ENCODE assay signal across 1 cellular context in genomic region chr17:45147102-45147580, GRCh38.
TF ChIP-seq lines count a peak whose summit lies in the region.

No MANE protein-coding gene starts in this region.

TF ChIP-seq in SK-N-SH, 30 proteins besides CTCF, POLR2A, EP300 and RAD21 (continued from another document):
- TF ChIP-seq TCF12 (IDR thresholded peaks at IDR 0.05) (no peak), GATA2 (CRISPR knock-in tag; IDR thresholded peaks at IDR 0.05) (no peak), SIN3A (IDR thresholded peaks at IDR 0.05; ENCODE audit: borderline replicate concordance, low read depth, low read length) (no peak), FOXJ3 (CRISPR knock-in tag; IDR thresholded peaks at IDR 0.05) (no peak), YY1 (IDR thresholded peaks at IDR 0.05; ENCODE audit: low read depth) (peak; percentile 80; the same call in 1 of the 2 replicates), TAF1 (IDR thresholded peaks at IDR 0.05; ENCODE audit: borderline replicate concordance, low read depth, low read length) (peak; percentile 80; the same call in 1 of the 2 replicates), MXI1 (IDR thresholded peaks at IDR 0.05; ENCODE audit: low read depth, low read length) (no peak), ELF1 (IDR thresholded peaks at IDR 0.05) (no peak), PBX3 (IDR thresholded peaks at IDR 0.05) (no peak; the same call in 1 of the 2 replicates), NFIC (IDR thresholded peaks at IDR 0.05; ENCODE audit: borderline replicate concordance) (no peak), RXRA (IDR thresholded peaks at IDR 0.05; ENCODE audit: borderline replicate concordance, low read depth) (no peak)
- TF ChIP-seq, protein P1, sequence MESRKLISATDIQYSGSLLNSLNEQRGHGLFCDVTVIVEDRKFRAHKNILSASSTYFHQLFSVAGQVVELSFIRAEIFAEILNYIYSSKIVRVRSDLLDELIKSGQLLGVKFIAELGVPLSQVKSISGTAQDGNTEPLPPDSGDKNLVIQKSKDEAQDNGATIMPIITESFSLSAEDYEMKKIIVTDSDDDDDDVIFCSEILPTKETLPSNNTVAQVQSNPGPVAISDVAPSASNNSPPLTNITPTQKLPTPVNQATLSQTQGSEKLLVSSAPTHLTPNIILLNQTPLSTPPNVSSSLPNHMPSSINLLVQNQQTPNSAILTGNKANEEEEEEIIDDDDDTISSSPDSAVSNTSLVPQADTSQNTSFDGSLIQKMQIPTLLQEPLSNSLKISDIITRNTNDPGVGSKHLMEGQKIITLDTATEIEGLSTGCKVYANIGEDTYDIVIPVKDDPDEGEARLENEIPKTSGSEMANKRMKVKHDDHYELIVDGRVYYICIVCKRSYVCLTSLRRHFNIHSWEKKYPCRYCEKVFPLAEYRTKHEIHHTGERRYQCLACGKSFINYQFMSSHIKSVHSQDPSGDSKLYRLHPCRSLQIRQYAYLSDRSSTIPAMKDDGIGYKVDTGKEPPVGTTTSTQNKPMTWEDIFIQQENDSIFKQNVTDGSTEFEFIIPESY (IDR thresholded peaks at IDR 0.05; ENCODE audit: borderline replicate concordance, low read depth) = no peak
- TF ChIP-seq, protein P2, sequence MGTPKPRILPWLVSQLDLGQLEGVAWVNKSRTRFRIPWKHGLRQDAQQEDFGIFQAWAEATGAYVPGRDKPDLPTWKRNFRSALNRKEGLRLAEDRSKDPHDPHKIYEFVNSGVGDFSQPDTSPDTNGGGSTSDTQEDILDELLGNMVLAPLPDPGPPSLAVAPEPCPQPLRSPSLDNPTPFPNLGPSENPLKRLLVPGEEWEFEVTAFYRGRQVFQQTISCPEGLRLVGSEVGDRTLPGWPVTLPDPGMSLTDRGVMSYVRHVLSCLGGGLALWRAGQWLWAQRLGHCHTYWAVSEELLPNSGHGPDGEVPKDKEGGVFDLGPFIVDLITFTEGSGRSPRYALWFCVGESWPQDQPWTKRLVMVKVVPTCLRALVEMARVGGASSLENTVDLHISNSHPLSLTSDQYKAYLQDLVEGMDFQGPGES (IDR thresholded peaks at IDR 0.05; ENCODE audit: low read depth, low read length) = no peak
- TF ChIP-seq, protein P3, sequence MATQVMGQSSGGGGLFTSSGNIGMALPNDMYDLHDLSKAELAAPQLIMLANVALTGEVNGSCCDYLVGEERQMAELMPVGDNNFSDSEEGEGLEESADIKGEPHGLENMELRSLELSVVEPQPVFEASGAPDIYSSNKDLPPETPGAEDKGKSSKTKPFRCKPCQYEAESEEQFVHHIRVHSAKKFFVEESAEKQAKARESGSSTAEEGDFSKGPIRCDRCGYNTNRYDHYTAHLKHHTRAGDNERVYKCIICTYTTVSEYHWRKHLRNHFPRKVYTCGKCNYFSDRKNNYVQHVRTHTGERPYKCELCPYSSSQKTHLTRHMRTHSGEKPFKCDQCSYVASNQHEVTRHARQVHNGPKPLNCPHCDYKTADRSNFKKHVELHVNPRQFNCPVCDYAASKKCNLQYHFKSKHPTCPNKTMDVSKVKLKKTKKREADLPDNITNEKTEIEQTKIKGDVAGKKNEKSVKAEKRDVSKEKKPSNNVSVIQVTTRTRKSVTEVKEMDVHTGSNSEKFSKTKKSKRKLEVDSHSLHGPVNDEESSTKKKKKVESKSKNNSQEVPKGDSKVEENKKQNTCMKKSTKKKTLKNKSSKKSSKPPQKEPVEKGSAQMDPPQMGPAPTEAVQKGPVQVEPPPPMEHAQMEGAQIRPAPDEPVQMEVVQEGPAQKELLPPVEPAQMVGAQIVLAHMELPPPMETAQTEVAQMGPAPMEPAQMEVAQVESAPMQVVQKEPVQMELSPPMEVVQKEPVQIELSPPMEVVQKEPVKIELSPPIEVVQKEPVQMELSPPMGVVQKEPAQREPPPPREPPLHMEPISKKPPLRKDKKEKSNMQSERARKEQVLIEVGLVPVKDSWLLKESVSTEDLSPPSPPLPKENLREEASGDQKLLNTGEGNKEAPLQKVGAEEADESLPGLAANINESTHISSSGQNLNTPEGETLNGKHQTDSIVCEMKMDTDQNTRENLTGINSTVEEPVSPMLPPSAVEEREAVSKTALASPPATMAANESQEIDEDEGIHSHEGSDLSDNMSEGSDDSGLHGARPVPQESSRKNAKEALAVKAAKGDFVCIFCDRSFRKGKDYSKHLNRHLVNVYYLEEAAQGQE (IDR thresholded peaks at IDR 0.05; ENCODE audit: low read depth, low read length) = no peak
- TF ChIP-seq, protein P4, sequence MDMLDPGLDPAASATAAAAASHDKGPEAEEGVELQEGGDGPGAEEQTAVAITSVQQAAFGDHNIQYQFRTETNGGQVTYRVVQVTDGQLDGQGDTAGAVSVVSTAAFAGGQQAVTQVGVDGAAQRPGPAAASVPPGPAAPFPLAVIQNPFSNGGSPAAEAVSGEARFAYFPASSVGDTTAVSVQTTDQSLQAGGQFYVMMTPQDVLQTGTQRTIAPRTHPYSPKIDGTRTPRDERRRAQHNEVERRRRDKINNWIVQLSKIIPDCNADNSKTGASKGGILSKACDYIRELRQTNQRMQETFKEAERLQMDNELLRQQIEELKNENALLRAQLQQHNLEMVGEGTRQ (IDR thresholded peaks at IDR 0.05; ENCODE audit: borderline replicate concordance, low read depth, low read length) = no peak
TF ChIP-seq in SK-N-SH: peak in this region for 3.
